In genomic region chr6:154276810-154277577, GRCh38 we compare ENCODE assay signal across 8 cellular contexts.
A peak's percentile ranks its signal among the peaks of the same experiment; 100 is the strongest.
DNase-seq lines count a peak whose midpoint lies in the region; ATAC-seq and TF ChIP-seq lines count a peak whose summit lies in the region.

No MANE protein-coding gene starts in this region.

- POLR2A ChIA-PET in CD4-positive, alpha-beta memory T cell (lab: Charles Lee; ENCODE audit: partially characterized antibody): interaction anchor here (0.8 to 2.4 kb wide), 10 partner anchors 10 to 124 kb away, joined by 3 to 21 read pairs (median 4); no protein-coding TSS in a partner anchor
- POLR2A ChIA-PET in MCF 10A (lab: Yijun Ruan, JAX): interaction anchor here (0.7 to 2.1 kb wide), 3 partner anchors 119 to 124 kb away, joined by 3 to 8 read pairs (median 6); no protein-coding TSS in a partner anchor

- H3K4me3 ChIP-seq in CD4-positive, alpha-beta memory T cell (ENCODE audit: low read length in 2 of 2): peak overlapping the region in 1 of 2 donors; percentile 26

- peak; percentile 40 for TF ChIP-seq CTCF in MCF 10A (IDR thresholded peaks at IDR 0.05; ENCODE audit: unreplicated experiment)

- peak; percentile 67 for ATAC-seq in GM18907 (IDR thresholded peaks at IDR 0.05; ENCODE audit: unreplicated experiment)
- ATAC-seq in HG03378 (IDR thresholded peaks at IDR 0.05; ENCODE audit: unreplicated experiment): peak; percentile 78

- H3K4me3 Mint-ChIP-seq in CD4-positive, alpha-beta memory T cell: peak overlapping the region; percentile 54 to 91 (median 79)
- peak overlapping the region; percentile 44 for H3K4me3 Mint-ChIP-seq in MCF 10A (ENCODE audit: unreplicated experiment)

- no peaks in the 10 kb centered on the region for H3K9me3 Mint-ChIP-seq in CD4-positive, alpha-beta memory T cell
- no peaks in the 10 kb centered on the region for H3K9me3 Mint-ChIP-seq in MCF 10A (ENCODE audit: unreplicated experiment)

- H3K27ac ChIP-seq in CD4-positive, alpha-beta memory T cell (ENCODE audit: low read depth, low read length): no peak overlapping the region

- no peaks in the 10 kb centered on the region for H3K27me3 ChIP-seq in CD4-positive, alpha-beta memory T cell (ENCODE audit: insufficient read depth, low read length)

- no TSS peak for BruUV-seq in MCF 10A (replicated peaks; lab: Mats Ljungman, UMichigan)

- H3K27ac Mint-ChIP-seq in CD4-positive, alpha-beta memory T cell: peak overlapping the region; percentile 2 to 85 (median 57)
- H3K27ac Mint-ChIP-seq in MCF 10A (ENCODE audit: low read depth, unreplicated experiment): no peak overlapping the region

- no peaks in the 10 kb centered on the region for H3K36me3 Mint-ChIP-seq in CD4-positive, alpha-beta memory T cell
- H3K36me3 Mint-ChIP-seq in MCF 10A (ENCODE audit: insufficient read depth, unreplicated experiment): no peaks in the 10 kb centered on the region

- peak in 4 of 5 donors; percentile 61 to 65 (median 63) for DNase-seq in CD4-positive, alpha-beta memory T cell
- DNase-seq in NCI-H82 treated with DMSO at 0.1 percent for 48 hours (lab: John Stamatoyannopoulos, UW; ENCODE audit: unreplicated experiment) (peak; percentile 30), MCF 10A (ENCODE audit: unreplicated experiment) (peak; percentile 56), lung microvascular endothelial cell (ENCODE audit: low read depth in 2 of 2) (peak; percentile 51 to 70), GM19238 (ENCODE audit: insufficient read length, low spot score) (no peak)
- DNase-seq in stimulated activated CD4-positive, alpha-beta T cell treated with anti-CD3 and anti-CD28 coated beads, Interleukin-2, amount 100 ng/mL, for 48 hours: no peak

- H3K4me1 Mint-ChIP-seq in CD4-positive, alpha-beta memory T cell: peaks cover 17 to 27% (median 22%) of the 10 kb centered on the region in 4 donors
- H3K4me1 Mint-ChIP-seq in MCF 10A (ENCODE audit: insufficient read depth, unreplicated experiment): peaks cover 6% of the 10 kb centered on the region

- intact Hi-C loops in CD4-positive, alpha-beta memory T cell (cut with micrococcal nuclease): loop anchor here (1.0 to 10.0 kb wide), 4 partner anchors 30 to 123 kb away; no protein-coding TSS in a partner anchor
- intact Hi-C loops in MCF 10A (cut with micrococcal nuclease): loop anchor here (1.0 to 10.0 kb wide), 4 partner anchors 123 to 1045 kb away; no protein-coding TSS in a partner anchor

- H3K4me1 ChIP-seq in CD4-positive, alpha-beta memory T cell (ENCODE audit: insufficient read depth, low read length): peaks cover 16% of the 10 kb centered on the region

- no peaks in the 10 kb centered on the region for H3K27me3 Mint-ChIP-seq in CD4-positive, alpha-beta memory T cell
- H3K27me3 Mint-ChIP-seq in MCF 10A (ENCODE audit: insufficient read depth, unreplicated experiment): no peaks in the 10 kb centered on the region

- no peaks in the 10 kb centered on the region for H3K36me3 ChIP-seq in CD4-positive, alpha-beta memory T cell (ENCODE audit: insufficient read depth, low read length)

- CTCF ChIA-PET in CD4-positive, alpha-beta memory T cell (lab: Charles Lee; ENCODE audit: partially characterized antibody): interaction anchor here (1.0 to 9.6 kb wide), 34 partner anchors 10 to 136 kb away, joined by 3 to 323 read pairs (median 6); no protein-coding TSS in a partner anchor
- CTCF ChIA-PET in MCF 10A (lab: Yijun Ruan, JAX): interaction anchor here (0.6 to 8.4 kb wide), 21 partner anchors 8 to 293 kb away, joined by 3 to 160 read pairs (median 4); no protein-coding TSS in a partner anchor

- H3K9me3 ChIP-seq in CD4-positive, alpha-beta memory T cell (ENCODE audit: control insufficient read depth in 1 of 2, low read length in 2 of 2): no peaks in the 10 kb centered on the region

Comparison
In these comparisons a context has a peak if more than half of its experiments do, and no peak if none do; other contexts are left out.
1. DNase-seq: peak in CD4-positive, alpha-beta memory T cell (4 of 5), NCI-H82 treated with DMSO at 0.1 percent for 48 hours (single experiment), MCF 10A (single experiment) and lung microvascular endothelial cell (2 of 2); none in GM19238 (single experiment) and stimulated activated CD4-positive, alpha-beta T cell treated with anti-CD3 and anti-CD28 coated beads, Interleukin-2, amount 100 ng/mL, for 48 hours (0 of 2).